8 cellular contexts compared by ENCODE assay signal in the genomic region with DNA sequence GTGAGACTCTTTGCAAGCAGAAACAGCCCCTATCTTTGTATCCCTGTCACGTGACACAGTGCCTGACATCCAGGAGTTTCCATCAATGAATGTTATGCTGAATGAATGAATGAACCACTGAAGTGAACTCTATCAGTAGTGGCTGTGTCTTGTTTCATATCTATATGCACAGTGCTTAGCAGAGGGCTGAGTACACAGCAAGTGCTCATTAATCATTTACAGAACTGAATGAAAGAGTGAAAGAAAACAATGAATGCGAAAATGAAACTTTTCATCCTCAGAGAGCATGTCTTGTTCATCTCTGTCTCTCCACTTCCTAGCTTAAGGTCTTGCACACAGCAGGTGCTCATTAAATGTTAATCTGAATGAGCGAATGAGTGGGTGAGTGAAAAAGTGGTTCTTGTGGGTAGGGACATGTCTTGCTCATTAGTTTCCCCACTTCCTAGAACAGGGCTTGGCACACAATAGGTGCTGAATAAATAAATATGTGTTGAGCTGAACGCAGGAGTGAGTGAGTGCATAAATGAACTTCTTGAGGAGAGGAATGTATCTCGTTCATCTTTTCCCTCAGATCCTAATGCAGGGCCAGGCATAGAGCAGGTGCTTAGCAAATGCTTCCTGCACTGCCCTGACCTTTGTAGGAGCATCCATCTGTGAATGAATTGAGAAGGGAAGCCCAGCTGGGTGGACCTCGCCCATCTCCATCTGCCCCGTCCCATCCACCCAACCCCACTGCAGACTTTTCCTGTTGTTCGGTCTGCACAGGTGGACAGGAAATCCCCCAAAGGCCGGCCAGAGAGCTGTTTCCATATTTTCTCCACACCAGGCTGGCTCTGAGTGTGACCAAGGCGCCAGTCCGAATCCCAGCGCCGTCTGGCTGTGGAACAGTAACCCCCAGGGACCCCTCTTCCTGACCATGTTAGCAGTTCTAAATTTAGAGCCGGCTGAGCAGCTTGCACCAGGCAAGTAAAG.
DNase-seq lines count a peak whose midpoint lies in the region; ATAC-seq and TF ChIP-seq lines count a peak whose summit lies in the region.

No MANE protein-coding gene starts in this region.

- H3K27me3 ChIP-seq in BE2C: no peaks in the 10 kb centered on the region

- no peaks in the 10 kb centered on the region for H3K36me3 Mint-ChIP-seq in type B pancreatic cell

- H3K4me3 Mint-ChIP-seq in type B pancreatic cell: no peak overlapping the region

- ATAC-seq in GM19372 (IDR thresholded peaks at IDR 0.05; ENCODE audit: low read depth, unreplicated experiment) (peak; percentile 76), HG03521 (IDR thresholded peaks at IDR 0.05; ENCODE audit: unreplicated experiment) (peak; percentile 58)

- peak; percentile 56 for DNase-seq in BE2C
- DNase-seq in fibroblast of the aortic adventitia (ENCODE audit: low read depth): peak; percentile 18
- no peak for DNase-seq in type B pancreatic cell (ENCODE audit: extremely low spot score, unreplicated experiment)
- no peak for DNase-seq in hippocampal formation (lab: John Stamatoyannopoulos, UW)
- no peak for DNase-seq in NCI-H1930 (lab: John Stamatoyannopoulos, UW)
- DNase-seq in MV-4-11 (lab: John Stamatoyannopoulos, UW): no peak

- H3K4me1 Mint-ChIP-seq in type B pancreatic cell (ENCODE audit: unreplicated experiment): peaks cover 16% of the 10 kb centered on the region

- H3K27me3 Mint-ChIP-seq in type B pancreatic cell: no peaks in the 10 kb centered on the region

- H3K9me3 ChIP-seq in BE2C: no peaks in the 10 kb centered on the region

- peaks cover 2% of the 10 kb centered on the region; the same call in 1 of the 2 replicates for H3K4me1 ChIP-seq in BE2C

- no peak for TF ChIP-seq CTCF in BE2C (IDR thresholded peaks at IDR 0.05; ENCODE audit: low read depth, low read length)
- no peak for TF ChIP-seq CTCF in fibroblast of the aortic adventitia (IDR thresholded peaks at IDR 0.05; ENCODE audit: insufficient read depth, low read length)
- TF ChIP-seq CTCF in type B pancreatic cell (conservative IDR thresholded peaks at IDR 0.05): no peak

- H3K4me3 ChIP-seq in BE2C (ENCODE audit: low read depth, low read length) (no peak overlapping the region), fibroblast of the aortic adventitia (ENCODE audit: low read depth, low read length) (no peak overlapping the region)

- H3K9me3 Mint-ChIP-seq in type B pancreatic cell: no peaks in the 10 kb centered on the region

- H3K36me3 ChIP-seq in BE2C: no peaks in the 10 kb centered on the region

- peak overlapping the region; percentile 66 for H3K27ac Mint-ChIP-seq in type B pancreatic cell

Comparison
In these comparisons a context has a peak if more than half of its experiments do, and no peak if none do; other contexts are left out.
1. DNase-seq: peak in BE2C (single experiment) and fibroblast of the aortic adventitia (single experiment); none in type B pancreatic cell (single experiment), hippocampal formation (0 of 2), NCI-H1930 (0 of 2) and MV-4-11 (single experiment).